Comparison of ENCODE assay signal across 30 cellular contexts in the genomic region with DNA sequence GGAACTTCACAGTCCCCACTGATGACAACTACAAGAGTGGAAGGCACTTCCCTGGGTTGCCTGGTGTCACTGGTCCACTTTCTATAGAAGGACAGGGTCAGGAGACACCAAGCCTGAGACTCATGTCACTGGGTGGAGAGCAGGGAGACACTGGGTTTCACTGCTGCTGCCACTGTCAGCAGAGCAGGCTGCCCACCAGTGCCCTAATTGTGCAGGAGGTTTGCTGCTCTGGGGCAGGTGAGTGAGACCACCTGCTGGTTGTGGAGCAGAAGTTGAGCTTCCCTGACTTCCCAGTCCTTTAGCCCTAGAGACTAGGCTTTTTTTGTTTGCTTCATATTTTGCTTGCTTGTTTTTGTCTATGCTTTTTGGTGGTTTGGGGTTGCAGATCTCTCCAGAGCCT.
DNase-seq lines count a peak whose midpoint lies in the region; ATAC-seq, FAIRE-seq and TF ChIP-seq lines count a peak whose summit lies in the region.
"Had no signal": no experiment of that assay in that cellular context is flagged by ENCODE, and none has a peak within 500 bp of the region (broad histone marks: within the 10 kb centered on the region; RNA-seq: fewer than 3 reads in every experiment).

No MANE protein-coding gene starts in this region.

- H3K9ac ChIP-seq in SK-N-SH, result no peak overlapping the region
- H3K9ac ChIP-seq in Loucy (ENCODE audit: low read depth, low read length, poor library complexity, severe bottlenecking), result no peak overlapping the region
- H3K9ac ChIP-seq in H1 (replicated peaks in 1 of 4; ENCODE audit: extremely low read depth in 1 of 4, low read depth in 3 of 4, low read length in 3 of 4), result no peak overlapping the region
- peak overlapping the region; percentile 27 for H3K9ac ChIP-seq in neuronal stem cell (ENCODE audit: low read depth, low read length, poor library complexity)
- H3K9ac ChIP-seq: BLaER1 had no signal

- H4K91ac ChIP-seq in H1 (replicated peaks; ENCODE audit: insufficient read length, low read length) (no peak overlapping the region), neuronal stem cell (ENCODE audit: low read depth, low read length, poor library complexity) (no peak overlapping the region)

- DNase-seq in SK-N-SH (no peak), H1 (ENCODE audit: low read depth in 1 of 2, low spot score in 2 of 2) (no peak), neuronal stem cell (ENCODE audit: low spot score) (no peak), T1000 (lab: John Stamatoyannopoulos, UW) (no peak), NCI-H187 treated with DMSO at 0.1 percent for 48 hours (lab: John Stamatoyannopoulos, UW) (no peak)
- DNase-seq: activated CD8-positive, alpha-beta T cell treated with anti-CD3 and anti-CD28 coated beads, Interleukin-2, amount 10 ng/mL, durations not matched to agents 7 days and 5 days; activated gamma-delta T cell treated with Interleukin-2 at 50 U/mL for 16 hours; activated naive CD8-positive, alpha-beta T cell treated with anti-CD3 and anti-CD28 coated beads, Interleukin-2, amount 50 U/mL, for 24 hours; activated T-cell treated with anti-CD3 and anti-CD28 coated beads for 4 hours; DMS79 treated with DMSO at 0.1 percent for 48 hours; HFFc6; immature natural killer cell; midbrain; naive thymus-derived CD8-positive, alpha-beta T cell; NCI-H2171; NCI-H510A treated with DMSO at 0.1 percent for 48 hours; retina; spleen; stimulated activated CD4-positive, alpha-beta T cell treated with anti-CD3 and anti-CD28 coated beads, Interleukin-4, amount 100 ng/mL, for 1 hour; stimulated activated naive B cell treated with anti-CD40 and anti-IgM and Interleukin-4, amounts not matched to agents 10 μg/mL and 1 μg/mL and 100 μg/mL, for 72 hours; T-helper 9 cell; testis had no signal

- H3K9me3 ChIP-seq in SK-N-SH (no peaks in the 10 kb centered on the region; the same call in 1 of the 2 replicates), Loucy (ENCODE audit: insufficient read depth, low read depth, low read length) (no peaks in the 10 kb centered on the region), H1 (ENCODE audit: insufficient read depth in 2 of 2, low read depth in 1 of 2, low read length in 1 of 2) (no peaks in the 10 kb centered on the region), neuronal stem cell (replicated peaks in 1 of 2; ENCODE audit: control insufficient read depth in 2 of 2, insufficient read depth in 1 of 2, low read depth in 1 of 2, low read length in 2 of 2) (no peaks in the 10 kb centered on the region)
- H3K9me3 ChIP-seq: BLaER1, Caco-2, spleen, testis had no signal

- H2BK12ac ChIP-seq in H1 (ENCODE audit: low read depth, low read length), result 0 out of 2 replicates have a peak overlapping the region, but pooled peaks have one; percentile 46
- H2BK12ac ChIP-seq in neuronal stem cell (ENCODE audit: low read length), result no peak overlapping the region

- H4K5ac ChIP-seq in H1 (ENCODE audit: insufficient read length, low read depth, low read length), result no peak overlapping the region

- H3K4ac ChIP-seq in H1 (replicated peaks; ENCODE audit: insufficient read length, low read depth, low read length) (no peak overlapping the region), neuronal stem cell (ENCODE audit: low read length) (no peak overlapping the region)

- no peak overlapping the region for H3K27ac ChIP-seq in SK-N-SH (ENCODE audit: low read depth in 2 of 2, low read length in 1 of 2)
- no peak overlapping the region for H3K27ac ChIP-seq in H1 (ENCODE audit: low read depth, low read length)
- no peak overlapping the region for H3K27ac ChIP-seq in neuronal stem cell (replicated peaks; ENCODE audit: low read length)
- H3K27ac ChIP-seq: BLaER1, epithelial cell of prostate, RWPE1, spleen, testis had no signal

- peak; percentile 44 for TF ChIP-seq RAD21 in SK-N-SH (IDR thresholded peaks at IDR 0.05; ENCODE audit: low read length)
- peak; percentile 29 to 46; a peak in 3 of 4 replicates for TF ChIP-seq RAD21 in H1 (IDR thresholded peaks at IDR 0.05 in 1 of 2, conservative IDR thresholded peaks at IDR 0.05 in 1 of 2; ENCODE audit: low read depth in 2 of 2, low read length in 2 of 2)

- H3K4me3 ChIP-seq in SK-N-SH (ENCODE audit: low read depth in 2 of 2, low read length in 1 of 2) (no peak overlapping the region), Loucy (ENCODE audit: low read length, poor library complexity, severe bottlenecking) (no peak overlapping the region), H1 (ENCODE audit: extremely low read depth in 1 of 4, insufficient read depth in 2 of 4, low read depth in 3 of 4, low read length in 4 of 4) (no peak overlapping the region), neuronal stem cell (ENCODE audit: low read length in 2 of 2) (no peak overlapping the region)
- H3K4me3 ChIP-seq: BLaER1, spleen, testis had no signal

- H3K27me3 ChIP-seq in SK-N-SH (ENCODE audit: insufficient read depth), result no peaks in the 10 kb centered on the region
- no peaks in the 10 kb centered on the region for H3K27me3 ChIP-seq in Loucy (ENCODE audit: insufficient read depth, low read length, poor library complexity, severe bottlenecking)
- H3K27me3 ChIP-seq in H1 (replicated peaks in 1 of 4; ENCODE audit: control insufficient read depth in 3 of 4, extremely low read depth in 1 of 4, insufficient read depth in 3 of 4, low read length in 3 of 4), result no peaks in the 10 kb centered on the region
- no peaks in the 10 kb centered on the region for H3K27me3 ChIP-seq in neuronal stem cell (ENCODE audit: control insufficient read depth in 3 of 3, insufficient read depth in 3 of 3, low read depth in 1 of 3, low read length in 3 of 3)
- H3K27me3 ChIP-seq: BLaER1, testis had no signal

- no peaks in the 10 kb centered on the region for H3K79me1 ChIP-seq in H1 (ENCODE audit: low read depth, low read length)
- H3K79me1 ChIP-seq in neuronal stem cell (ENCODE audit: low read depth, low read length), result no peaks in the 10 kb centered on the region

- H2AFZ ChIP-seq in SK-N-SH (ENCODE audit: low read depth) (no peak overlapping the region), Loucy (ENCODE audit: low read length) (no peak overlapping the region), H1 (ENCODE audit: low read length) (no peak overlapping the region), neuronal stem cell (ENCODE audit: low read length) (no peak overlapping the region)

- H3K56ac ChIP-seq in H1 (replicated peaks; ENCODE audit: insufficient read length, low read depth, low read length), result no peak overlapping the region

- no peaks in the 10 kb centered on the region for H3K9me2 ChIP-seq in SK-N-SH
- no peaks in the 10 kb centered on the region for H3K9me2 ChIP-seq in Loucy (replicated peaks; ENCODE audit: low read depth, low read length)

- CTCF ChIA-PET in SK-N-SH (lab: Yijun Ruan, JAX), result interaction anchor here (0.6 to 1.9 kb wide), 5 partner anchors 10 to 795 kb away, joined by 3 to 9 read pairs (median 3); no protein-coding TSS in a partner anchor
- CTCF ChIA-PET in H1 (lab: Charles Lee; ENCODE audit: partially characterized antibody), result interaction anchor here (0.6 kb wide), 1 partner anchor 378 kb away, joined by 3 read pairs; no protein-coding TSS in a partner anchor

- H2BK120ac ChIP-seq in H1 (replicated peaks; ENCODE audit: low read depth, low read length), result no peak overlapping the region
- no peak overlapping the region for H2BK120ac ChIP-seq in neuronal stem cell (ENCODE audit: low read depth, low read length)

- H4K8ac ChIP-seq in H1 (ENCODE audit: extremely low read depth, insufficient read depth, low read length) (no peak overlapping the region), neuronal stem cell (ENCODE audit: low read depth, low read length) (no peak overlapping the region)

- H3K14ac ChIP-seq in H1 (ENCODE audit: insufficient read length) (no peak overlapping the region), neuronal stem cell (ENCODE audit: low read length) (no peak overlapping the region)

- H2BK15ac ChIP-seq in H1 (ENCODE audit: low read length) (no peak overlapping the region), neuronal stem cell (ENCODE audit: low read length) (peak overlapping the region; percentile 54)

- no peak overlapping the region for H2BK5ac ChIP-seq in H1 (ENCODE audit: low read depth, low read length)
- H2BK5ac ChIP-seq in neuronal stem cell (ENCODE audit: low read length), result no peak overlapping the region

- H3K79me2 ChIP-seq in SK-N-SH (ENCODE audit: insufficient read depth), result no peaks in the 10 kb centered on the region
- no peaks in the 10 kb centered on the region for H3K79me2 ChIP-seq in Loucy (ENCODE audit: insufficient read depth, low read length)
- H3K79me2 ChIP-seq in H1 (ENCODE audit: control insufficient read depth in 1 of 2, insufficient read depth in 2 of 2, low read length in 2 of 2), result no peaks in the 10 kb centered on the region

- H3F3A ChIP-seq in SK-N-SH (replicated peaks; ENCODE audit: insufficient read depth), result no peaks in the 10 kb centered on the region
- H3F3A ChIP-seq in Loucy (ENCODE audit: low read depth), result no peaks in the 10 kb centered on the region

- no peaks in the 10 kb centered on the region for H3K23me2 ChIP-seq in H1 (ENCODE audit: low read depth, low read length)

- FAIRE-seq in H1 (lab: Jason Lieb, UNC), result no peak
- FAIRE-seq: GM19239 had no signal

- no peak overlapping the region for H2BK20ac ChIP-seq in H1 (ENCODE audit: low read length)

- no peak overlapping the region for H3K18ac ChIP-seq in H1 (ENCODE audit: extremely low read depth, low read length)
- peak overlapping the region; percentile 15 for H3K18ac ChIP-seq in neuronal stem cell (ENCODE audit: low read length)

- no peak for TF ChIP-seq POLR2A in H1 (IDR thresholded peaks at IDR 0.05; ENCODE audit: control extremely low read depth in 1 of 2, low read depth in 2 of 2, low read length in 2 of 2)

- POLR2A ChIA-PET in SK-N-SH (lab: Yijun Ruan, JAX) (no interaction called here), H1 (lab: Charles Lee; ENCODE audit: partially characterized antibody) (no interaction called here)

- H3K4me2 ChIP-seq in SK-N-SH, result no peak overlapping the region
- H3K4me2 ChIP-seq in Loucy (ENCODE audit: low read depth, low read length, poor library complexity, severe bottlenecking), result no peak overlapping the region
- no peak overlapping the region for H3K4me2 ChIP-seq in H1 (ENCODE audit: insufficient read depth in 1 of 2, low read depth in 2 of 2, low read length in 2 of 2)
- no peak overlapping the region for H3K4me2 ChIP-seq in neuronal stem cell (ENCODE audit: insufficient read depth, low read length, poor library complexity, severe bottlenecking)
- H3K4me2 ChIP-seq: BLaER1 had no signal

- TF ChIP-seq CTCF in SK-N-SH (IDR thresholded peaks at IDR 0.05), result no peak
- peak; percentile 43 for TF ChIP-seq CTCF in Loucy (conservative IDR thresholded peaks at IDR 0.05; ENCODE audit: low read length)
- no peak for TF ChIP-seq CTCF in H1 (IDR thresholded peaks at IDR 0.05; ENCODE audit: control extremely low read depth in 1 of 3, insufficient read depth in 1 of 3, low read depth in 1 of 3, low read length in 3 of 3)

- ATAC-seq in SK-N-SH treated with all-trans-retinoic acid at 6 μM for 48 hours (no peak), HG02610 (IDR thresholded peaks at IDR 0.05; ENCODE audit: unreplicated experiment) (no peak)
- ATAC-seq: activated CD8-positive, alpha-beta T cell treated with anti-CD3 and anti-CD28 coated beads, Interleukin-2, amount 10 ng/mL, durations not matched to agents 7 days and 5 days; activated naive CD8-positive, alpha-beta T cell treated with anti-CD3 and anti-CD28 coated beads, Interleukin-2, amount 50 U/mL, for 24 hours; naive thymus-derived CD8-positive, alpha-beta T cell; stimulated activated naive B cell treated with anti-CD40 and anti-IgM and Interleukin-4, amounts not matched to agents 10 μg/mL and 1 μg/mL and 100 μg/mL, for 72 hours had no signal

- no peak overlapping the region for H3K23ac ChIP-seq in H1 (ENCODE audit: insufficient read length)
- H3K23ac ChIP-seq in neuronal stem cell (ENCODE audit: low read depth, low read length, poor library complexity), result no peak overlapping the region

- TF ChIP-seq EP300 in SK-N-SH (IDR thresholded peaks at IDR 0.05; ENCODE audit: borderline replicate concordance in 1 of 2, low read depth in 1 of 2, low read length in 1 of 2), result no peak
- no peak for TF ChIP-seq EP300 in H1 (IDR thresholded peaks at IDR 0.05; ENCODE audit: borderline replicate concordance in 1 of 2, low read depth in 2 of 2, low read length in 2 of 2)

- H2AK5ac ChIP-seq in H1 (ENCODE audit: low read depth, low read length), result no peak overlapping the region
- H2AK5ac ChIP-seq in neuronal stem cell (ENCODE audit: low read depth, low read length), result peak overlapping the region; percentile 36

- no peaks in the 10 kb centered on the region for H4K20me1 ChIP-seq in SK-N-SH (ENCODE audit: insufficient read depth)
- no peaks in the 10 kb centered on the region for H4K20me1 ChIP-seq in Loucy (ENCODE audit: insufficient read depth, low read length, poor library complexity, severe bottlenecking)
- no peaks in the 10 kb centered on the region for H4K20me1 ChIP-seq in H1 (replicated peaks in 1 of 2; ENCODE audit: control insufficient read depth in 1 of 2, insufficient read depth in 2 of 2, low read length in 2 of 2)
- H4K20me1 ChIP-seq: BLaER1 had no signal

- H3K4me1 ChIP-seq in SK-N-SH (ENCODE audit: control insufficient read depth in 1 of 2, insufficient read depth in 2 of 2, low read depth in 1 of 2, low read length in 1 of 2), result no peaks in the 10 kb centered on the region
- no peaks in the 10 kb centered on the region for H3K4me1 ChIP-seq in Loucy (ENCODE audit: insufficient read depth, low read length, poor library complexity, severe bottlenecking)
- H3K4me1 ChIP-seq in H1 (replicated peaks in 1 of 4; ENCODE audit: control insufficient read depth in 3 of 4, insufficient read depth in 4 of 4, low read length in 3 of 4), result peaks cover 0 to 4% (median 3%) of the 10 kb centered on the region in 4 experiments; a peak in 4 of 7 replicates
- peaks cover 0 to 3% of the 10 kb centered on the region in 2 donors for H3K4me1 ChIP-seq in neuronal stem cell (ENCODE audit: control insufficient read depth in 2 of 2, insufficient read depth in 1 of 2, low read depth in 1 of 2, low read length in 2 of 2)
- H3K4me1 ChIP-seq: BLaER1, Caco-2, spleen, testis had no signal

- H3K36me3 ChIP-seq in SK-N-SH (replicated peaks in 1 of 2; ENCODE audit: control insufficient read depth in 1 of 2, insufficient read depth in 2 of 2, low read length in 1 of 2) (no peaks in the 10 kb centered on the region), Loucy (ENCODE audit: insufficient read depth, low read length) (no peaks in the 10 kb centered on the region), H1 (ENCODE audit: control insufficient read depth in 2 of 4, insufficient read depth in 4 of 4, low read length in 3 of 4) (no peaks in the 10 kb centered on the region), neuronal stem cell (replicated peaks in 1 of 2; ENCODE audit: control insufficient read depth in 2 of 2, insufficient read depth in 2 of 2, low read length in 2 of 2) (peaks cover 0 to 2% of the 10 kb centered on the region in 2 donors)
- H3K36me3 ChIP-seq: BLaER1, spleen had no signal
